Comparison of ENCODE assay signal across 22 cellular contexts in genomic region chr6:90846824-90847223, GRCh38.
DNase-seq lines count a peak whose midpoint lies in the region; TF ChIP-seq lines count a peak whose summit lies in the region.
"Had no signal": no experiment of that assay in that cellular context is flagged by ENCODE, and none has a peak within 500 bp of the region (broad histone marks: within the 10 kb centered on the region; RNA-seq: fewer than 3 reads in every experiment).

No MANE protein-coding gene starts in this region.

- no peaks in the 10 kb centered on the region for H3K9me3 ChIP-seq in breast epithelium
- H3K9me3 ChIP-seq: thoracic aorta, vagina had no signal

- DNase-seq in MCF 10A (ENCODE audit: unreplicated experiment) (peak; percentile 80), breast epithelium (ENCODE audit: low spot score in 2 of 2) (no peak), NCI-H69 (lab: John Stamatoyannopoulos, UW) (peak; percentile 2), epithelial cell of esophagus (ENCODE audit: low read depth) (peak; percentile 88), endothelial cell (ENCODE audit: low spot score) (no peak), progenitor cell of endocrine pancreas (ENCODE audit: low spot score, unreplicated experiment) (no peak)
- no peak for DNase-seq in stimulated activated CD8-positive, alpha-beta memory T cell treated with anti-CD3 and anti-CD28 coated beads, Interleukin-4, amount 100 ng/mL, for 48 hours
- no peak for DNase-seq in T-helper 2 cell treated with Interferon-gamma antibody and Interleukin-4, amounts not matched to agents 5 μg/mL and 100 μg/mL, for 36 hours (ENCODE audit: low spot score)
- DNase-seq: activated naive CD4-positive, alpha-beta T cell treated with anti-CD3 and anti-CD28 coated beads, Interleukin-2, amount 10 ng/mL, durations not matched to agents 7 days and 5 days; amygdala; Calu3; cortex of kidney; MV-4-11; NCI-H1694; NCI-H446 treated with DMSO at 0.1 percent for 48 hours; stimulated activated naive CD8-positive, alpha-beta T cell treated with anti-CD3 and anti-CD28 coated beads, Interleukin-15, Interleukin-2, amounts not matched to agents 100 U/mL and 50 U/mL, for 24 hours had no signal

- no peak overlapping the region for H3K27ac ChIP-seq in breast epithelium
- H3K27ac ChIP-seq: C4-2B, KMS-11, thoracic aorta, vagina had no signal

- H3K4me1 Mint-ChIP-seq in MCF 10A (ENCODE audit: insufficient read depth, unreplicated experiment) (peaks cover 17% of the 10 kb centered on the region), endothelial cell (ENCODE audit: unreplicated experiment) (peaks cover 4% of the 10 kb centered on the region), progenitor cell of endocrine pancreas (ENCODE audit: low read depth) (no peaks in the 10 kb centered on the region)
- no peaks in the 10 kb centered on the region for H3K4me1 Mint-ChIP-seq in T-helper 2 cell treated with Interferon-gamma antibody and Interleukin-4, amounts not matched to agents 5 μg/mL and 100 μg/mL, for 36 hours (ENCODE audit: low read depth)
- H3K4me1 Mint-ChIP-seq: activated naive CD4-positive, alpha-beta T cell treated with anti-CD3 and anti-CD28 coated beads, Interleukin-2, amount 10 ng/mL, durations not matched to agents 7 days and 5 days; neural crest cell had no signal

- no peaks in the 10 kb centered on the region for H3K27me3 ChIP-seq in breast epithelium
- H3K27me3 ChIP-seq: vagina had no signal

- CTCF ChIA-PET in MCF 10A (lab: Yijun Ruan, JAX), result interaction anchor here (0.8 to 2.8 kb wide), 4 partner anchors 11 to 94 kb away, joined by 3 to 11 read pairs (median 3); no protein-coding TSS in a partner anchor

- no peak for TF ChIP-seq CTCF in MCF 10A (IDR thresholded peaks at IDR 0.05; ENCODE audit: unreplicated experiment)
- TF ChIP-seq CTCF in breast epithelium (IDR thresholded peaks at IDR 0.05), result no peak
- peak; percentile 53 for TF ChIP-seq CTCF in epithelial cell of esophagus (IDR thresholded peaks at IDR 0.05; ENCODE audit: insufficient read depth, low read depth, low read length, missing control alignments)
- no peak for TF ChIP-seq CTCF in endothelial cell (IDR thresholded peaks at IDR 0.05; ENCODE audit: unreplicated experiment)
- no peak for TF ChIP-seq CTCF in progenitor cell of endocrine pancreas (IDR thresholded peaks at IDR 0.05; ENCODE audit: unreplicated experiment)

- H3K27ac Mint-ChIP-seq in MCF 10A (ENCODE audit: low read depth, unreplicated experiment) (no peak overlapping the region), endothelial cell (ENCODE audit: unreplicated experiment) (no peak overlapping the region), progenitor cell of endocrine pancreas (no peak overlapping the region)
- H3K27ac Mint-ChIP-seq in T-helper 2 cell treated with Interferon-gamma antibody and Interleukin-4, amounts not matched to agents 5 μg/mL and 100 μg/mL, for 36 hours, result no peak overlapping the region
- H3K27ac Mint-ChIP-seq: activated naive CD4-positive, alpha-beta T cell treated with anti-CD3 and anti-CD28 coated beads, Interleukin-2, amount 10 ng/mL, durations not matched to agents 7 days and 5 days; WTC11 had no signal

- intact Hi-C loops in MCF 10A (cut with micrococcal nuclease), result loop anchor here (5.0 kb wide), 1 partner anchor 95 kb away; no protein-coding TSS in a partner anchor
- intact Hi-C loops in breast epithelium (cut with DNase I; ENCODE audit: low total_unique reads), result no loop called here

- H3K36me3 ChIP-seq in breast epithelium, result no peaks in the 10 kb centered on the region
- H3K36me3 ChIP-seq: thoracic aorta, vagina had no signal

- no peak for TF ChIP-seq POLR2A in breast epithelium (IDR thresholded peaks at IDR 0.05)

- no TSS peak for BruUV-seq in MCF 10A (replicated peaks; lab: Mats Ljungman, UMichigan)

- POLR2A ChIA-PET in MCF 10A (lab: Yijun Ruan, JAX), result interaction anchor here (0.6 to 1.1 kb wide), 2 partner anchors 8 to 39 kb away, joined by 4 read pairs; no protein-coding TSS in a partner anchor

- H3K36me3 Mint-ChIP-seq in MCF 10A (ENCODE audit: insufficient read depth, unreplicated experiment), result no peaks in the 10 kb centered on the region
- no peaks in the 10 kb centered on the region for H3K36me3 Mint-ChIP-seq in T-helper 2 cell treated with Interferon-gamma antibody and Interleukin-4, amounts not matched to agents 5 μg/mL and 100 μg/mL, for 36 hours (ENCODE audit: low read depth)
- H3K36me3 Mint-ChIP-seq in endothelial cell (ENCODE audit: low read depth, unreplicated experiment), result no peaks in the 10 kb centered on the region
- no peaks in the 10 kb centered on the region for H3K36me3 Mint-ChIP-seq in progenitor cell of endocrine pancreas (ENCODE audit: insufficient read depth)
- H3K36me3 Mint-ChIP-seq: activated naive CD4-positive, alpha-beta T cell treated with anti-CD3 and anti-CD28 coated beads, Interleukin-2, amount 10 ng/mL, durations not matched to agents 7 days and 5 days; WTC11 had no signal

- H3K9me3 Mint-ChIP-seq in MCF 10A (ENCODE audit: unreplicated experiment), result no peaks in the 10 kb centered on the region
- H3K9me3 Mint-ChIP-seq in T-helper 2 cell treated with Interferon-gamma antibody and Interleukin-4, amounts not matched to agents 5 μg/mL and 100 μg/mL, for 36 hours, result no peaks in the 10 kb centered on the region
- H3K9me3 Mint-ChIP-seq in endothelial cell (ENCODE audit: unreplicated experiment), result no peaks in the 10 kb centered on the region
- H3K9me3 Mint-ChIP-seq in progenitor cell of endocrine pancreas (ENCODE audit: low read depth), result no peaks in the 10 kb centered on the region
- H3K9me3 Mint-ChIP-seq: activated naive CD4-positive, alpha-beta T cell treated with anti-CD3 and anti-CD28 coated beads, Interleukin-2, amount 10 ng/mL, durations not matched to agents 7 days and 5 days; neural crest cell; WTC11 had no signal

- H3K4me3 Mint-ChIP-seq in MCF 10A (ENCODE audit: unreplicated experiment), result no peak overlapping the region
- H3K4me3 Mint-ChIP-seq in T-helper 2 cell treated with Interferon-gamma antibody and Interleukin-4, amounts not matched to agents 5 μg/mL and 100 μg/mL, for 36 hours, result no peak overlapping the region
- no peak overlapping the region for H3K4me3 Mint-ChIP-seq in endothelial cell (ENCODE audit: unreplicated experiment)
- H3K4me3 Mint-ChIP-seq in progenitor cell of endocrine pancreas (ENCODE audit: low read depth), result no peak overlapping the region
- H3K4me3 Mint-ChIP-seq: activated naive CD4-positive, alpha-beta T cell treated with anti-CD3 and anti-CD28 coated beads, Interleukin-2, amount 10 ng/mL, durations not matched to agents 7 days and 5 days; neural crest cell; WTC11 had no signal

- H3K4me3 ChIP-seq in breast epithelium, result no peak overlapping the region
- H3K4me3 ChIP-seq in epithelial cell of esophagus (ENCODE audit: low read length), result no peak overlapping the region
- H3K4me3 ChIP-seq: thoracic aorta, vagina had no signal

- H3K27me3 Mint-ChIP-seq in MCF 10A (ENCODE audit: insufficient read depth, unreplicated experiment) (no peaks in the 10 kb centered on the region), endothelial cell (ENCODE audit: unreplicated experiment) (no peaks in the 10 kb centered on the region), progenitor cell of endocrine pancreas (peaks cover 3% of the 10 kb centered on the region)
- H3K27me3 Mint-ChIP-seq in T-helper 2 cell treated with Interferon-gamma antibody and Interleukin-4, amounts not matched to agents 5 μg/mL and 100 μg/mL, for 36 hours (ENCODE audit: low read depth), result peaks cover 5% of the 10 kb centered on the region

- H3K4me1 ChIP-seq in breast epithelium, result no peaks in the 10 kb centered on the region
- H3K4me1 ChIP-seq: vagina had no signal

Comparison
In these comparisons a context has a peak if more than half of its experiments do, and no peak if none do; other contexts are left out.
1. DNase-seq: peak in MCF 10A (single experiment), NCI-H69 (single experiment) and epithelial cell of esophagus (single experiment); none in breast epithelium (0 of 2), stimulated activated CD8-positive, alpha-beta memory T cell treated with anti-CD3 and anti-CD28 coated beads, Interleukin-4, amount 100 ng/mL, for 48 hours (single experiment), T-helper 2 cell treated with Interferon-gamma antibody and Interleukin-4, amounts not matched to agents 5 μg/mL and 100 μg/mL, for 36 hours (single experiment), endothelial cell (single experiment) and progenitor cell of endocrine pancreas (single experiment).